2 cellular contexts compared by ENCODE assay signal in the genomic region with DNA sequence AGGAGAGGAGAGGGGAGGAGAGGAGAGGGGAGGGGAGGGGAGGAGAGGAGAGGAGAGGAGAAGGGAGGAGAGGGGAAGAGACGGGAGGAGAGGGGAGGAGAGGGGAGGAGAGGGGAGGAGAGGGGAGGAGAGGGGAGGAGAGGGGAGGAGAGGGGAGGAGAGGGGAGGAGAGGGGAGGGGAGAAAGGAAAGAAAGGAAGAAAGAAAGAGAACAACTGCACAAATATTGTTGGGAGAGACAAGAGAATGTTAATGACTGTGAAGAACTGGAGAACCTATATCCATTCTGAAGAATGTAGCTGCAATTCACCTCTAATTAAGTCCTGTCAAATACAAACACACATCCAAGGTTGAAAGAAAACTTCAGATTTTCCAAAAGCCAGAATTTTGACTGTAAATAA.
TF ChIP-seq lines count a peak whose summit lies in the region.

No MANE protein-coding gene starts in this region.

TF ChIP-seq in HEK293, 187 proteins besides CTCF, POLR2A, EP300 and RAD21:
- TF ChIP-seq, protein P1, sequence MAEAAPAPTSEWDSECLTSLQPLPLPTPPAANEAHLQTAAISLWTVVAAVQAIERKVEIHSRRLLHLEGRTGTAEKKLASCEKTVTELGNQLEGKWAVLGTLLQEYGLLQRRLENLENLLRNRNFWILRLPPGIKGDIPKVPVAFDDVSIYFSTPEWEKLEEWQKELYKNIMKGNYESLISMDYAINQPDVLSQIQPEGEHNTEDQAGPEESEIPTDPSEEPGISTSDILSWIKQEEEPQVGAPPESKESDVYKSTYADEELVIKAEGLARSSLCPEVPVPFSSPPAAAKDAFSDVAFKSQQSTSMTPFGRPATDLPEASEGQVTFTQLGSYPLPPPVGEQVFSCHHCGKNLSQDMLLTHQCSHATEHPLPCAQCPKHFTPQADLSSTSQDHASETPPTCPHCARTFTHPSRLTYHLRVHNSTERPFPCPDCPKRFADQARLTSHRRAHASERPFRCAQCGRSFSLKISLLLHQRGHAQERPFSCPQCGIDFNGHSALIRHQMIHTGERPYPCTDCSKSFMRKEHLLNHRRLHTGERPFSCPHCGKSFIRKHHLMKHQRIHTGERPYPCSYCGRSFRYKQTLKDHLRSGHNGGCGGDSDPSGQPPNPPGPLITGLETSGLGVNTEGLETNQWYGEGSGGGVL (tag by site-specific recombination; IDR thresholded peaks at IDR 0.05) = 0 out of 2 replicates have a peak, but pooled peaks have one; percentile 24
- TF ChIP-seq WT1 (tag by site-specific recombination; IDR thresholded peaks at IDR 0.05) = peak; percentile 97

TF ChIP-seq in HepG2, 621 proteins besides CTCF, POLR2A, EP300 and RAD21:
- TF ChIP-seq HNRNPK (IDR thresholded peaks at IDR 0.05; ENCODE audit: low read depth, low read length, poor library complexity, severe bottlenecking) = peak; percentile 88
- TF ChIP-seq PCBP2 (optimal IDR thresholded peaks at IDR 0.05; ENCODE audit: low read depth, low read length, poor library complexity, severe bottlenecking) = peak; percentile 95
